Comparison of ENCODE assay signal across 8 cellular contexts in the genomic region with DNA sequence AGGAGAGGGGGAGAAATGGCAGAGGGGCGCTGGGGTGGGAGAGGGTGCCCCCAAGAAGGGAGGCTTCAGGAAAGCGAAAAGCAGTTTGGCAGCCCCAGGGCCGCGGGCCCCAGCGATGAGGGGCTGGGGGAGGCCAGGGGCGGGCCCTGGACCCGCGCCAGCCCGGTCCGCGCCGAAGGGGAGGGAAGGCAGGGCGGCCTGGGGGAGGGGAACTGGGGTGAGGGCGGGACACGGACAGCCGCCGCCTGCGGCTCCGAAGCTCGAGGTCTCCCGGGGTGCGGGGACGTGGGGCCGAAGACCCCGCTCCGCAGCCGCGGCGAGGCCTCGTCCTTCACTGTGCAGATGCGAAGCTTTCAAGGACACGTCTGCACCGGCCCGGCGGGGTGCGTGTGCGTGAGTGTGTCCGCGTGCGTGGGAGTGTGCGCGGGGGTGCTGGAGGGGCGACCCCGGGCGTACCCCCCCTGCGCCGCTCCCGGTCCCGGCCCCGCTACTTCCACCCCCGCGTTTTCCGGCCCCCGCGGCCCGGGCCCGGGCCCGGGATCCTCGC. TPM values are rescaled to one million over a fixed set of nuclear protein-coding genes. Genes with fewer than 3 reads are reported as not detected.
DNase-seq lines count a peak whose midpoint lies in the region; ATAC-seq, FAIRE-seq and TF ChIP-seq lines count a peak whose summit lies in the region.

No MANE protein-coding gene starts in this region.

- H3K36me3 ChIP-seq in K562 (ENCODE audit: control insufficient read depth, insufficient read depth, low read length) (no peaks in the 10 kb centered on the region), left lung (no peaks in the 10 kb centered on the region)

- CTCF ChIA-PET in K562 (lab: Yijun Ruan, JAX; ENCODE audit: low intra/inter-chr PET ratio) = no interaction called here

- H3K9me3 ChIP-seq in K562 (replicated peaks; ENCODE audit: control insufficient read depth, insufficient read depth, low read depth, low read length) (no peaks in the 10 kb centered on the region), left lung (no peaks in the 10 kb centered on the region)

- DNase-seq in GM12892 (ENCODE audit: insufficient read length) = no peak
- DNase-seq in NCI-H2227 (lab: John Stamatoyannopoulos, UW; ENCODE audit: unreplicated experiment) = peak; percentile 76
- DNase-seq in K562 (ENCODE audit: extremely low read depth in 1 of 4, low spot score in 3 of 4) = peak; percentile 17 to 65 (median 50)
- peak in 1 of 2 donors; percentile 84 for DNase-seq in left lung
- peak in 16 of 49 donors; percentile 19 to 86 (median 34) for DNase-seq in substantia nigra (lab: John Stamatoyannopoulos, UW)
- DNase-seq in DMS114 treated with DMSO at 0.1 percent for 48 hours (lab: John Stamatoyannopoulos, UW; ENCODE audit: unreplicated experiment) = no peak
- DNase-seq in occipital lobe (lab: John Stamatoyannopoulos, UW) = no peak

- no peak for TF ChIP-seq RAD21 in K562 (CRISPR knock-in tag; conservative IDR thresholded peaks at IDR 0.05 in 1 of 2, IDR thresholded peaks at IDR 0.05 in 1 of 2)

- no peaks in the 10 kb centered on the region for H3K79me2 ChIP-seq in K562 (ENCODE audit: control insufficient read depth, insufficient read depth, low read length)

- POLR2A ChIA-PET in K562 (lab: Yijun Ruan, JAX) = interaction anchor here (1.4 kb wide), 1 partner anchor 13 kb away, joined by 3 read pairs; no protein-coding TSS in a partner anchor

- H3K9ac ChIP-seq in K562 (ENCODE audit: insufficient read depth in 1 of 2, low read depth in 2 of 2, low read length in 2 of 2) = no peak overlapping the region; a peak in 1 of 4 replicates

- BruUV-seq in K562 (replicated peaks; lab: Mats Ljungman, UMichigan) = no TSS peak

- H2AFZ ChIP-seq in K562 (ENCODE audit: low read depth, low read length) = no peak overlapping the region

- no peak overlapping the region for H3K4me3 ChIP-seq in K562
- peak overlapping the region; percentile 53 to 74 for H3K4me3 ChIP-seq in left lung

- intact Hi-C loops in K562 (cut with micrococcal nuclease) (no loop called here), left lung (cut with DNase I) (no loop called here)

- peaks cover 3% of the 10 kb centered on the region for H3K9me1 ChIP-seq in K562 (ENCODE audit: control insufficient read depth, insufficient read depth, low read length)

- no peak overlapping the region for H3K27ac ChIP-seq in K562 (ENCODE audit: extremely low read depth, low read depth, low read length)
- peak overlapping the region; percentile 9 to 66 for H3K27ac ChIP-seq in left lung
- H3K27ac ChIP-seq in substantia nigra (ENCODE audit: low read depth, low read length, poor library complexity, severe bottlenecking) = peak overlapping the region; percentile 93

- no peak overlapping the region for H3K4me2 ChIP-seq in K562 (ENCODE audit: insufficient read depth, low read length)

- TF ChIP-seq EP300 in K562 (IDR thresholded peaks at IDR 0.05; ENCODE audit: low read length) = no peak

- no peak for ATAC-seq in K562
- ATAC-seq in left lung = peak; percentile 32
- no peak for ATAC-seq in GM18517 (IDR thresholded peaks at IDR 0.05; ENCODE audit: unreplicated experiment)

- in situ Hi-C loops in K562 (cut with MboI) = no loop called here

- TF ChIP-seq POLR2A in GM12892 (IDR thresholded peaks at IDR 0.05; ENCODE audit: low read depth, low read length) = no peak
- no peak for TF ChIP-seq POLR2A in K562 (conservative IDR thresholded peaks at IDR 0.05)

- TF ChIP-seq CTCF in K562 (IDR thresholded peaks at IDR 0.05 in 2 of 3, conservative IDR thresholded peaks at IDR 0.05 in 1 of 3; ENCODE audit: insufficient read depth in 2 of 3, low read depth in 1 of 3, low read length in 3 of 3) (no peak), left lung (IDR thresholded peaks at IDR 0.05) (no peak)

- peaks cover 0 to 27% of the 10 kb centered on the region in 2 experiments; a peak in 4 of 5 replicates for H3K4me1 ChIP-seq in K562 (replicated peaks in 1 of 2; ENCODE audit: control insufficient read depth in 2 of 2, insufficient read depth in 2 of 2, low read length in 2 of 2)
- H3K4me1 ChIP-seq in left lung = peaks cover 12 to 40% of the 10 kb centered on the region in 2 donors

- 0% methylated on average over 1 of the region's 59 CpGs for WGBS in K562 (ENCODE audit: insufficient coverage, low coverage, missing lambda C conversion rate)

- peaks cover 30% of the 10 kb centered on the region for H4K20me1 ChIP-seq in K562 (replicated peaks; ENCODE audit: control insufficient read depth, insufficient read depth, low read length)

- FAIRE-seq in GM12892 (lab: Jason Lieb, UNC) (peak; percentile 80), K562 (lab: Jason Lieb, UNC) (no peak)

- peaks cover 35 to 66% of the 10 kb centered on the region in 2 experiments for H3K27me3 ChIP-seq in K562 (ENCODE audit: control insufficient read depth in 2 of 2, insufficient read depth in 2 of 2, low read length in 2 of 2)
- H3K27me3 ChIP-seq in left lung = no peaks in the 10 kb centered on the region

TF ChIP-seq in K562, 482 proteins besides CTCF, POLR2A, EP300 and RAD21:
- TF ChIP-seq RB1 (IDR thresholded peaks at IDR 0.05; ENCODE audit: low read depth) (0 out of 2 replicates have a peak, but pooled peaks have one; percentile 26), ZBTB7A (IDR thresholded peaks at IDR 0.05; ENCODE audit: borderline replicate concordance, control insufficient read depth, low read depth, low read length) (peak; percentile 33; the same call in 1 of the 2 replicates), LARP7 (IDR thresholded peaks at IDR 0.05) (no peak), ARHGAP35 (IDR thresholded peaks at IDR 0.05; ENCODE audit: partially characterized antibody) (no peak), L3MBTL2 (IDR thresholded peaks at IDR 0.05) (peak; percentile 49; the same call in 1 of the 2 replicates), SAFB (IDR thresholded peaks at IDR 0.05; ENCODE audit: borderline replicate concordance, low read depth, low read length) (0 out of 2 replicates have a peak, but pooled peaks have one; percentile 24), EGR1 (conservative IDR thresholded peaks at IDR 0.05) (peak; percentile 85), ZNF175 (CRISPR knock-in tag; IDR thresholded peaks at IDR 0.05; ENCODE audit: low read depth) (no peak), SOX6 (IDR thresholded peaks at IDR 0.05) (no peak), NFIC (IDR thresholded peaks at IDR 0.05) (peak; percentile 84), TCF7 (IDR thresholded peaks at IDR 0.05; ENCODE audit: borderline replicate concordance) (no peak)
- TF ChIP-seq, protein P1, sequence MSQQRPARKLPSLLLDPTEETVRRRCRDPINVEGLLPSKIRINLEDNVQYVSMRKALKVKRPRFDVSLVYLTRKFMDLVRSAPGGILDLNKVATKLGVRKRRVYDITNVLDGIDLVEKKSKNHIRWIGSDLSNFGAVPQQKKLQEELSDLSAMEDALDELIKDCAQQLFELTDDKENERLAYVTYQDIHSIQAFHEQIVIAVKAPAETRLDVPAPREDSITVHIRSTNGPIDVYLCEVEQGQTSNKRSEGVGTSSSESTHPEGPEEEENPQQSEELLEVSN (IDR thresholded peaks at IDR 0.05; ENCODE audit: borderline replicate concordance in 1 of 2, extremely low read depth in 1 of 2, insufficient read depth in 1 of 2, insufficient read length in 1 of 2, low read depth in 1 of 2, low read length in 1 of 2, poor library complexity in 1 of 2, severe bottlenecking in 1 of 2) = peak in 1 of 2 experiments; percentile 84

RNA-seq across cellular contexts. Expression of a gene that starts 1.3 kb away (rescaled TPM):
- polyA plus RNA-seq in GM12892 (2012; ENCODE audit: missing spikeins) = 16.1 TPM
- 17.3 and 36.0 TPM in 2 replicates for total RNA-seq in K562 (2011; cell fraction: chromatin; rRNA removed; ENCODE audit: low replicate concordance)
- total RNA-seq in K562 (2011; cell fraction: nucleolus; rRNA removed) = 20.7 and 22.2 TPM in 2 replicates
- 15.0 and 23.5 TPM in 2 replicates for total RNA-seq in K562 (2011; cell fraction: nucleoplasm; rRNA removed)
- total RNA-seq in K562 (2014; rRNA removed) (6.3 and 7.0 TPM in 2 replicates), K562 (2014; rRNA removed; fragmentation: Illumina TruSeq; extraction: Trizol) (3.7 and 4.4 TPM in 2 replicates), K562 (2015; rRNA removed; fragmentation: Illumina TruSeq; extraction: Trizol) (4.5 and 5.0 TPM in 2 replicates), K562 (2021) (13.5 and 16.0 TPM in 2 replicates), left lung (10 to 100 TPM; 37.5 to 38.7 TPM), occipital lobe (53.3 TPM)
- polyA plus RNA-seq in K562 (2011; rRNA removed) (4.6 and 4.8 TPM in 2 replicates), K562 (2014; fragmentation: Illumina TruSeq; extraction: Trizol) (5.9 and 6.1 TPM in 2 replicates), K562 (2014; fragmentation: Nextera tagmentation; extraction: Ambion mirVana) (1 to 10 TPM; 3.0 to 8.7 TPM), K562 (2014; rRNA removed) (6.2 and 9.4 TPM in 2 replicates)
- polyA plus RNA-seq in K562 (2011; cell fraction: cytosol; rRNA removed) = 5.2 TPM in 2 replicates
- polyA plus RNA-seq in K562 (2011; cell fraction: nucleus; rRNA removed) = 13.6 and 23.1 TPM in 2 replicates
- polyA plus RNA-seq in K562 (2012) = 7.3 and 8.9 TPM in 2 replicates
- polyA minus RNA-seq in K562 (2011; rRNA and poly(A)+ RNA removed) = 7.9 and 9.0 TPM in 2 replicates
- polyA minus RNA-seq in K562 (2011; cell fraction: cytosol; rRNA and poly(A)+ RNA removed) = 10.6 and 17.4 TPM in 2 replicates
- polyA minus RNA-seq in K562 (2011; cell fraction: nucleus; rRNA and poly(A)+ RNA removed) = 9.6 and 10.0 TPM in 2 replicates

Comparison
In these comparisons a context has a peak if more than half of its experiments do, and no peak if none do; other contexts are left out.
1. DNase-seq: peak in NCI-H2227 (single experiment) and K562 (4 of 4); none in GM12892 (single experiment), DMS114 treated with DMSO at 0.1 percent for 48 hours (single experiment) and occipital lobe (single experiment).